Comparison of ENCODE assay signal across 2 cellular contexts in the genomic region with DNA sequence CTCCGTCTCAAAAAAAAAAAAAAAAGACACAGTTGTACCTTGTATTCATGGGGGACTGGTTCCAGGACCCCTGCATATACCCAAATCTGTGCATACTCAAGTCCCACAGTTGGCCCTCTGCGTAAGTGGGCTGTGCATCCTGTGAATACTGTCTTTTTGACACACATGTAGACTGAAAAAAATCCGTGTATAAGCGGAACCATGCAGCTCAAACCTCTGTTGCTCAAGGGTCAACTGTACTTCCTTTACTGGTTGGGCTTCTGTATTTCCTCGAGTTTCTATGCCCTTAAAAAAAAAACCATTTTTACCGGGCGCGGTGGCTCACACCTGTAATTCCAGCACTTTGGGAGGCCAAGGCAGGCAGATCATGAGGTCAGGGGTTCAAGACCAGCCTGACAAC.
TF ChIP-seq lines count a peak whose summit lies in the region.

No MANE protein-coding gene starts in this region.

TF ChIP-seq in HepG2, 621 proteins besides CTCF, POLR2A, EP300 and RAD21 (continued from another document):
- no peak for TF ChIP-seq FOSL2 (CRISPR knock-in tag; IDR thresholded peaks at IDR 0.05)
- no peak for TF ChIP-seq STAT5B (CRISPR knock-in tag; IDR thresholded peaks at IDR 0.05)
- peak; percentile 37; the same call in 1 of the 2 replicates for TF ChIP-seq ZNF460 (CRISPR knock-in tag; IDR thresholded peaks at IDR 0.05; ENCODE audit: borderline replicate concordance)
- TF ChIP-seq ZNF75D (CRISPR knock-in tag; IDR thresholded peaks at IDR 0.05; ENCODE audit: borderline replicate concordance), result no peak
- TF ChIP-seq, protein P1, sequence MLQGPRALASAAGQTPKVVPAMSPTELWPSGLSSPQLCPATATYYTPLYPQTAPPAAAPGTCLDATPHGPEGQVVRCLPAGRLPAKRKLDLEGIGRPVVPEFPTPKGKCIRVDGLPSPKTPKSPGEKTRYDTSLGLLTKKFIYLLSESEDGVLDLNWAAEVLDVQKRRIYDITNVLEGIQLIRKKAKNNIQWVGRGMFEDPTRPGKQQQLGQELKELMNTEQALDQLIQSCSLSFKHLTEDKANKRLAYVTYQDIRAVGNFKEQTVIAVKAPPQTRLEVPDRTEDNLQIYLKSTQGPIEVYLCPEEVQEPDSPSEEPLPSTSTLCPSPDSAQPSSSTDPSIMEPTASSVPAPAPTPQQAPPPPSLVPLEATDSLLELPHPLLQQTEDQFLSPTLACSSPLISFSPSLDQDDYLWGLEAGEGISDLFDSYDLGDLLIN (CRISPR knock-in tag; IDR thresholded peaks at IDR 0.05; ENCODE audit: borderline replicate concordance), result 0 out of 2 replicates have a peak, but pooled peaks have one; percentile 35
- no peak for TF ChIP-seq ADNP (CRISPR knock-in tag; IDR thresholded peaks at IDR 0.05)
TF ChIP-seq in HepG2: peak in this region for 2.

TF ChIP-seq in HEK293, 187 proteins besides CTCF, POLR2A, EP300 and RAD21:
- TF ChIP-seq ZNF133 (tag by site-specific recombination; IDR thresholded peaks at IDR 0.05), result peak; percentile 66; the same call in 1 of the 2 replicates
- no peak for TF ChIP-seq ZNF707 (tag by site-specific recombination; IDR thresholded peaks at IDR 0.05)
- TF ChIP-seq, protein P2, sequence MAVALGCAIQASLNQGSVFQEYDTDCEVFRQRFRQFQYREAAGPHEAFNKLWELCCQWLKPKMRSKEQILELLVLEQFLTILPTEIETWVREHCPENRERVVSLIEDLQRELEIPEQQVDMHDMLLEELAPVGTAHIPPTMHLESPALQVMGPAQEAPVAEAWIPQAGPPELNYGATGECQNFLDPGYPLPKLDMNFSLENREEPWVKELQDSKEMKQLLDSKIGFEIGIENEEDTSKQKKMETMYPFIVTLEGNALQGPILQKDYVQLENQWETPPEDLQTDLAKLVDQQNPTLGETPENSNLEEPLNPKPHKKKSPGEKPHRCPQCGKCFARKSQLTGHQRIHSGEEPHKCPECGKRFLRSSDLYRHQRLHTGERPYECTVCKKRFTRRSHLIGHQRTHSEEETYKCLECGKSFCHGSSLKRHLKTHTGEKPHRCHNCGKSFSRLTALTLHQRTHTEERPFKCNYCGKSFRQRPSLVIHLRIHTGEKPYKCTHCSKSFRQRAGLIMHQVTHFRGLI (tag by site-specific recombination; IDR thresholded peaks at IDR 0.05), result 0 out of 2 replicates have a peak, but pooled peaks have one; percentile 40
